ENCODE assay signal across 22 cellular contexts in genomic region chr3:10396083-10396482, GRCh38.
A peak's percentile ranks its signal among the peaks of the same experiment; 100 is the strongest.
DNase-seq lines count a peak whose midpoint lies in the region; ATAC-seq, FAIRE-seq and TF ChIP-seq lines count a peak whose summit lies in the region.
"Had no signal": no experiment of that assay in that cellular context is flagged by ENCODE, and none has a peak within 500 bp of the region (broad histone marks: within the 10 kb centered on the region; RNA-seq: fewer than 3 reads in every experiment).

No MANE protein-coding gene starts in this region.

- H3K4me3 ChIP-seq in Jurkat, Clone E6-1 (ENCODE audit: low read length), result no peak overlapping the region
- H3K4me3 ChIP-seq: body of pancreas, coronary artery, heart left ventricle, mucosa of descending colon, upper lobe of right lung had no signal

- FAIRE-seq in GM19239 (lab: Jason Lieb, UNC), result no peak
- FAIRE-seq: GM18507, HepG2 had no signal

- peaks cover 30% of the 10 kb centered on the region for H3K4me1 Mint-ChIP-seq in activated CD4-positive, alpha-beta memory T cell treated with anti-CD3 and anti-CD28 coated beads, Interleukin-2, amount 10 ng/mL, durations not matched to agents 7 days and 5 days
- peaks cover 33% of the 10 kb centered on the region for H3K4me1 Mint-ChIP-seq in activated CD4-positive, alpha-beta memory T cell treated with anti-CD3 and anti-CD28 coated beads for 36 hours (ENCODE audit: low read depth)
- H3K4me1 Mint-ChIP-seq in activated B cell treated with CpG ODN at 0.5 μM for 24 hours, result peaks cover 67% of the 10 kb centered on the region

- no peak overlapping the region for H3K4me3 Mint-ChIP-seq in activated CD4-positive, alpha-beta memory T cell treated with anti-CD3 and anti-CD28 coated beads, Interleukin-2, amount 10 ng/mL, durations not matched to agents 7 days and 5 days
- no peak overlapping the region for H3K4me3 Mint-ChIP-seq in activated CD4-positive, alpha-beta memory T cell treated with anti-CD3 and anti-CD28 coated beads for 36 hours
- peak overlapping the region; percentile 16 for H3K4me3 Mint-ChIP-seq in activated B cell treated with CpG ODN at 0.5 μM for 24 hours
- H3K4me3 Mint-ChIP-seq: activated CD8-positive, alpha-beta T cell treated with anti-CD3 and anti-CD28 coated beads, Interleukin-2, amount 10 ng/mL, durations not matched to agents 7 days and 5 days had no signal

- peaks cover 4% of the 10 kb centered on the region for H3K27me3 Mint-ChIP-seq in activated CD4-positive, alpha-beta memory T cell treated with anti-CD3 and anti-CD28 coated beads, Interleukin-2, amount 10 ng/mL, durations not matched to agents 7 days and 5 days
- H3K27me3 Mint-ChIP-seq in activated CD4-positive, alpha-beta memory T cell treated with anti-CD3 and anti-CD28 coated beads for 36 hours, result no peaks in the 10 kb centered on the region
- no peaks in the 10 kb centered on the region for H3K27me3 Mint-ChIP-seq in activated B cell treated with CpG ODN at 0.5 μM for 24 hours

- no peak for TF ChIP-seq CTCF in activated B cell treated with CpG ODN at 0.5 μM for 24 hours (IDR thresholded peaks at IDR 0.05)

- H3K36me3 Mint-ChIP-seq in activated CD4-positive, alpha-beta memory T cell treated with anti-CD3 and anti-CD28 coated beads, Interleukin-2, amount 10 ng/mL, durations not matched to agents 7 days and 5 days (ENCODE audit: low read depth), result no peaks in the 10 kb centered on the region
- H3K36me3 Mint-ChIP-seq in activated CD4-positive, alpha-beta memory T cell treated with anti-CD3 and anti-CD28 coated beads for 36 hours, result no peaks in the 10 kb centered on the region
- H3K36me3 Mint-ChIP-seq in activated B cell treated with CpG ODN at 0.5 μM for 24 hours (ENCODE audit: low read depth), result no peaks in the 10 kb centered on the region
- H3K36me3 Mint-ChIP-seq: activated naive CD4-positive, alpha-beta T cell treated with anti-CD3 and anti-CD28 coated beads, Interleukin-2, amount 50 U/mL, for 72 hours had no signal

- CTCF ChIA-PET in activated CD4-positive, alpha-beta memory T cell treated with anti-CD3 and anti-CD28 coated beads, Interleukin-2, amount 10 ng/mL, durations not matched to agents 7 days and 5 days (lab: Charles Lee), result no interaction called here
- CTCF ChIA-PET in activated CD4-positive, alpha-beta memory T cell treated with anti-CD3 and anti-CD28 coated beads for 36 hours (lab: Charles Lee), result interaction anchor here (1.1 kb wide), 1 partner anchor 51 kb away, joined by 3 read pairs; no protein-coding TSS in a partner anchor
- CTCF ChIA-PET in activated B cell treated with CpG ODN at 0.5 μM for 24 hours (lab: Charles Lee), result no interaction called here

- POLR2A ChIA-PET in activated CD4-positive, alpha-beta memory T cell treated with anti-CD3 and anti-CD28 coated beads, Interleukin-2, amount 10 ng/mL, durations not matched to agents 7 days and 5 days (lab: Charles Lee), result interaction anchor here (0.6 to 1.3 kb wide), 4 partner anchors 8 to 416 kb away, joined by 3 to 4 read pairs (median 3); no protein-coding TSS in a partner anchor
- POLR2A ChIA-PET in activated CD4-positive, alpha-beta memory T cell treated with anti-CD3 and anti-CD28 coated beads for 36 hours (lab: Charles Lee), result no interaction called here
- POLR2A ChIA-PET in activated B cell treated with CpG ODN at 0.5 μM for 24 hours (lab: Charles Lee), result interaction anchor here (0.6 kb wide), 1 partner anchor 128 kb away, joined by 3 read pairs; no protein-coding TSS in a partner anchor

- intact Hi-C loops in activated CD4-positive, alpha-beta memory T cell treated with anti-CD3 and anti-CD28 coated beads for 36 hours (cut with micrococcal nuclease), result no loop called here
- intact Hi-C loops in activated B cell treated with CpG ODN at 0.5 μM for 24 hours (cut with micrococcal nuclease) (no loop called here), posterior vena cava (cut with DNase I) (no loop called here)

- DNase-seq in activated CD4-positive, alpha-beta memory T cell treated with anti-CD3 and anti-CD28 coated beads, Interleukin-2, amount 10 ng/mL, durations not matched to agents 7 days and 5 days, result no peak
- DNase-seq in activated CD4-positive, alpha-beta memory T cell treated with anti-CD3 and anti-CD28 coated beads for 36 hours, result no peak
- peak; percentile 42 for DNase-seq in Jurkat, Clone E6-1 (ENCODE audit: low read depth, low spot score)
- DNase-seq in activated B cell treated with CpG ODN at 0.5 μM for 24 hours, result no peak
- peak; percentile 24 for DNase-seq in posterior vena cava (ENCODE audit: low spot score)
- DNase-seq in GM19239 (ENCODE audit: insufficient read length, low spot score), result no peak
- DNase-seq in NCI-H187 treated with DMSO at 0.1 percent for 48 hours (lab: John Stamatoyannopoulos, UW), result no peak
- DNase-seq: activated T-cell treated with anti-CD3 and anti-CD28 coated beads, Interleukin-2, amount 50 U/mL, for 48 hours; body of pancreas; NCI-H146; NCI-H2171; NCI-H524 treated with DMSO at 0.1 percent for 48 hours; upper lobe of right lung had no signal

- H3K27ac Mint-ChIP-seq in activated CD4-positive, alpha-beta memory T cell treated with anti-CD3 and anti-CD28 coated beads, Interleukin-2, amount 10 ng/mL, durations not matched to agents 7 days and 5 days, result peak overlapping the region; percentile 50
- H3K27ac Mint-ChIP-seq in activated CD4-positive, alpha-beta memory T cell treated with anti-CD3 and anti-CD28 coated beads for 36 hours, result no peak overlapping the region
- H3K27ac Mint-ChIP-seq in activated B cell treated with CpG ODN at 0.5 μM for 24 hours, result peak overlapping the region; percentile 8
- H3K27ac Mint-ChIP-seq: activated CD8-positive, alpha-beta T cell treated with anti-CD3 and anti-CD28 coated beads, Interleukin-2, amount 10 ng/mL, durations not matched to agents 7 days and 5 days; activated naive CD4-positive, alpha-beta T cell treated with anti-CD3 and anti-CD28 coated beads, Interleukin-2, amount 50 U/mL, for 72 hours had no signal

- ATAC-seq in activated B cell treated with CpG ODN at 0.5 μM for 24 hours (ENCODE audit: low read depth) (peak; percentile 37), SK-N-SH treated with all-trans-retinoic acid at 6 μM for 48 hours (no peak)
- ATAC-seq: body of pancreas, heart left ventricle, HepG2, left lobe of liver, upper lobe of right lung had no signal

- no peaks in the 10 kb centered on the region for H3K9me3 Mint-ChIP-seq in activated CD4-positive, alpha-beta memory T cell treated with anti-CD3 and anti-CD28 coated beads, Interleukin-2, amount 10 ng/mL, durations not matched to agents 7 days and 5 days
- no peaks in the 10 kb centered on the region for H3K9me3 Mint-ChIP-seq in activated CD4-positive, alpha-beta memory T cell treated with anti-CD3 and anti-CD28 coated beads for 36 hours
- no peaks in the 10 kb centered on the region for H3K9me3 Mint-ChIP-seq in activated B cell treated with CpG ODN at 0.5 μM for 24 hours
- H3K9me3 Mint-ChIP-seq: activated naive CD4-positive, alpha-beta T cell treated with anti-CD3 and anti-CD28 coated beads, Interleukin-2, amount 50 U/mL, for 72 hours had no signal

TF ChIP-seq in SK-N-SH treated with all-trans-retinoic acid at 6 μM for 48 hours, 23 proteins besides CTCF, POLR2A, EP300 and RAD21 (continues in another document):
- TF ChIP-seq RARB (CRISPR knock-in tag; IDR thresholded peaks at IDR 0.05) (no peak), CSDC2 (CRISPR knock-in tag; IDR thresholded peaks at IDR 0.05) (no peak), PPARA (CRISPR knock-in tag; IDR thresholded peaks at IDR 0.05; ENCODE audit: borderline replicate concordance) (no peak), ZFP3 (CRISPR knock-in tag; IDR thresholded peaks at IDR 0.05) (no peak), PATZ1 (CRISPR knock-in tag; IDR thresholded peaks at IDR 0.05; ENCODE audit: borderline replicate concordance) (no peak), ZNF565 (CRISPR knock-in tag; conservative IDR thresholded peaks at IDR 0.05; ENCODE audit: low read depth) (no peak), ZC3H10 (CRISPR knock-in tag; IDR thresholded peaks at IDR 0.05) (no peak)
- TF ChIP-seq, protein P1, sequence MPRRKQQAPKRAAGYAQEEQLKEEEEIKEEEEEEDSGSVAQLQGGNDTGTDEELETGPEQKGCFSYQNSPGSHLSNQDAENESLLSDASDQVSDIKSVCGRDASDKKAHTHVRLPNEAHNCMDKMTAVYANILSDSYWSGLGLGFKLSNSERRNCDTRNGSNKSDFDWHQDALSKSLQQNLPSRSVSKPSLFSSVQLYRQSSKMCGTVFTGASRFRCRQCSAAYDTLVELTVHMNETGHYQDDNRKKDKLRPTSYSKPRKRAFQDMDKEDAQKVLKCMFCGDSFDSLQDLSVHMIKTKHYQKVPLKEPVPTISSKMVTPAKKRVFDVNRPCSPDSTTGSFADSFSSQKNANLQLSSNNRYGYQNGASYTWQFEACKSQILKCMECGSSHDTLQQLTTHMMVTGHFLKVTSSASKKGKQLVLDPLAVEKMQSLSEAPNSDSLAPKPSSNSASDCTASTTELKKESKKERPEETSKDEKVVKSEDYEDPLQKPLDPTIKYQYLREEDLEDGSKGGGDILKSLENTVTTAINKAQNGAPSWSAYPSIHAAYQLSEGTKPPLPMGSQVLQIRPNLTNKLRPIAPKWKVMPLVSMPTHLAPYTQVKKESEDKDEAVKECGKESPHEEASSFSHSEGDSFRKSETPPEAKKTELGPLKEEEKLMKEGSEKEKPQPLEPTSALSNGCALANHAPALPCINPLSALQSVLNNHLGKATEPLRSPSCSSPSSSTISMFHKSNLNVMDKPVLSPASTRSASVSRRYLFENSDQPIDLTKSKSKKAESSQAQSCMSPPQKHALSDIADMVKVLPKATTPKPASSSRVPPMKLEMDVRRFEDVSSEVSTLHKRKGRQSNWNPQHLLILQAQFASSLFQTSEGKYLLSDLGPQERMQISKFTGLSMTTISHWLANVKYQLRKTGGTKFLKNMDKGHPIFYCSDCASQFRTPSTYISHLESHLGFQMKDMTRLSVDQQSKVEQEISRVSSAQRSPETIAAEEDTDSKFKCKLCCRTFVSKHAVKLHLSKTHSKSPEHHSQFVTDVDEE (CRISPR knock-in tag; IDR thresholded peaks at IDR 0.05), result no peak

Comparison
In these comparisons a context has a peak if more than half of its experiments do, and no peak if none do; other contexts are left out.
1. DNase-seq: peak in Jurkat, Clone E6-1 (single experiment) and posterior vena cava (single experiment); none in activated CD4-positive, alpha-beta memory T cell treated with anti-CD3 and anti-CD28 coated beads, Interleukin-2, amount 10 ng/mL, durations not matched to agents 7 days and 5 days (single experiment), activated CD4-positive, alpha-beta memory T cell treated with anti-CD3 and anti-CD28 coated beads for 36 hours (single experiment), activated B cell treated with CpG ODN at 0.5 μM for 24 hours (single experiment), GM19239 (single experiment) and NCI-H187 treated with DMSO at 0.1 percent for 48 hours (single experiment).